Comparison of ENCODE assay signal across 1 cellular context in the genomic region with DNA sequence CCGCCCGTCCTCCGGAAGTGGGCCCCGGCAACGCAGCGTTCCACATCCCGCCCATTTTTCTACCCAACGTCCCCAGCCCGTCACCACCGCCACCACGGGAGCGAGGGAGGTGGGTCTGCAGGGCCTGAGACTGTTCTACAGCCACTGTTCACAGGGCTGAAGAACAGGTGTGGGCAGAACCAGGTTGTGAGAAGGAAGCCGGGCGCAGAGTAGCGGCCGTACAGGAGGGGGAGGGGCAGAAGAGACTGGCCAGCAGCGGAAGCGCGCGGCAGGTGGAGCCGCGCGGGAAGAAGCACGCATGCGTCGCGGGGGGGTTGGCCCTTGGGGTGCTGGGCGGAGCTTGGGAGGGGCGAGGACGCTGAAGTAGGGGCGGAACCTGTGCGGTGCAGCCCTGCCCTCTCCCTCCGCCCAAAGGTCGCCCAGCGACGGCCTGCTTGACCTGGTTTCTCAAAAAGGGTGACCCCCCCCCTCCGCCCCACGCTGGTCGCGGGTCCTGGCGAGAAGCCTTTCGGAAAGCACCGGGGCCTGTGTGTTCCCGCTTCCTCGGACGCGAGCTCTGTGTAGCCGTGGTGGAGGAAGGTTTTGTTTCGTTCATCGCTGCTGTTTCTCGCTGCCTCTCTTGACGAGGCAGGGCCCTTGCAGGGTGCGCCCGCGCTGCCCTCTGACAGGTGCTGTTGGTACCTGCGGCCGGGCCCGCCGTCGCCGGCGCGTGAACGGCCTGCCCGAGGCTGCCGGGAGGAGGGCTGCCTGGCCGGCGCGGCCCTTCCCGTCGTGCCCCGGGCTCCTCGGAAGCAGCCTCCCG.
A peak's percentile ranks its signal among the peaks of the same experiment; 100 is the strongest.
TF ChIP-seq lines count a peak whose summit lies in the region.

No MANE protein-coding gene starts in this region.

TF ChIP-seq in A549, 52 proteins besides CTCF, POLR2A, EP300 and RAD21 (continued from another document):
- TF ChIP-seq, protein P1, sequence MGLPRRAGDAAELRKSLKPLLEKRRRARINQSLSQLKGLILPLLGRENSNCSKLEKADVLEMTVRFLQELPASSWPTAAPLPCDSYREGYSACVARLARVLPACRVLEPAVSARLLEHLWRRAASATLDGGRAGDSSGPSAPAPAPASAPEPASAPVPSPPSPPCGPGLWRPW (IDR thresholded peaks at IDR 0.05) = no peak
- no peak for TF ChIP-seq CBX8 (IDR thresholded peaks at IDR 0.05)
- TF ChIP-seq HDAC2 (IDR thresholded peaks at IDR 0.05) = no peak
- TF ChIP-seq JUN (IDR thresholded peaks at IDR 0.05) = peak; percentile 76 to 95
- TF ChIP-seq, protein P2, sequence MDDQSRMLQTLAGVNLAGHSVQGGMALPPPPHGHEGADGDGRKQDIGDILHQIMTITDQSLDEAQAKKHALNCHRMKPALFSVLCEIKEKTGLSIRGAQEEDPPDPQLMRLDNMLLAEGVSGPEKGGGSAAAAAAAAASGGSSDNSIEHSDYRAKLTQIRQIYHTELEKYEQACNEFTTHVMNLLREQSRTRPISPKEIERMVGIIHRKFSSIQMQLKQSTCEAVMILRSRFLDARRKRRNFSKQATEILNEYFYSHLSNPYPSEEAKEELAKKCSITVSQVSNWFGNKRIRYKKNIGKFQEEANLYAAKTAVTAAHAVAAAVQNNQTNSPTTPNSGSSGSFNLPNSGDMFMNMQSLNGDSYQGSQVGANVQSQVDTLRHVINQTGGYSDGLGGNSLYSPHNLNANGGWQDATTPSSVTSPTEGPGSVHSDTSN (IDR thresholded peaks at IDR 0.05) = peak; percentile 28; the same call in 1 of the 2 replicates
